13 cellular contexts compared by ENCODE assay signal in genomic region chr18:45566025-45566740, GRCh38. TPM values are rescaled to one million over a fixed set of nuclear protein-coding genes. Genes with fewer than 3 reads are reported as not detected.
A peak's percentile ranks its signal among the peaks of the same experiment; 100 is the strongest.
DNase-seq lines count a peak whose midpoint lies in the region; TF ChIP-seq lines count a peak whose summit lies in the region.
"Had no signal": no experiment of that assay in that cellular context is flagged by ENCODE, and none has a peak within 500 bp of the region (broad histone marks: within the 10 kb centered on the region; RNA-seq: fewer than 3 reads in every experiment).

No MANE protein-coding gene starts in this region.

- POLR2A ChIA-PET in HEK293 (lab: Yijun Ruan, JAX) = interaction anchor here (0.7 to 4.6 kb wide), 3 partner anchors 23 to 962 kb away, joined by 3 to 17 read pairs (median 4); no protein-coding TSS in a partner anchor
- POLR2A ChIA-PET in PC-9 (lab: Charles Lee; ENCODE audit: unreplicated experiment) = no interaction called here

- H3K4me1 ChIP-seq in HEK293 (ENCODE audit: control insufficient read depth, insufficient read depth, low read length) = peaks cover 37% of the 10 kb centered on the region
- peaks cover 36% of the 10 kb centered on the region for H3K4me1 ChIP-seq in hepatocyte (ENCODE audit: insufficient read depth)
- H3K4me1 ChIP-seq in PC-9 (replicated peaks; ENCODE audit: insufficient read depth) = no peaks in the 10 kb centered on the region
- H3K4me1 ChIP-seq: HAP-1, SJCRH30 had no signal

- H3K4me3 ChIP-seq in HEK293 (ENCODE audit: low read depth, low read length) (no peak overlapping the region), cardiac fibroblast (replicated peaks in 1 of 2; ENCODE audit: low read depth in 2 of 2, low read length in 2 of 2) (no peak overlapping the region), hepatocyte (no peak overlapping the region), PC-9 (no peak overlapping the region)
- H3K4me3 ChIP-seq: HAP-1, SJCRH30 had no signal

- H3K9me2 ChIP-seq in hepatocyte (replicated peaks; ENCODE audit: insufficient read depth) = no peaks in the 10 kb centered on the region
- H3K9me2 ChIP-seq in PC-9 (ENCODE audit: insufficient read depth) = no peaks in the 10 kb centered on the region

- intact Hi-C loops in PC-9 (cut with micrococcal nuclease; ENCODE audit: unreplicated experiment) = loop anchor here (10.0 kb wide), 1 partner anchor 1511 kb away; no protein-coding TSS in a partner anchor

- H2AFZ ChIP-seq in hepatocyte = peak overlapping the region; percentile 13
- no peak overlapping the region for H2AFZ ChIP-seq in PC-9

- H3K79me2 ChIP-seq in hepatocyte = no peaks in the 10 kb centered on the region
- H3K79me2 ChIP-seq in PC-9 (ENCODE audit: low read depth) = no peaks in the 10 kb centered on the region

- H3K27ac ChIP-seq in HEK293 (ENCODE audit: extremely low read depth, low read depth, low read length) (peak overlapping the region; percentile 17; the same call in 1 of the 2 replicates), hepatocyte (peak overlapping the region; percentile 83), PC-9 (no peak overlapping the region)
- H3K27ac ChIP-seq: SJCRH30 had no signal

- DNase-seq in cardiac fibroblast (ENCODE audit: low read depth in 2 of 2) = peak; percentile 45 to 92
- DNase-seq in hepatocyte (ENCODE audit: low spot score) = peak; percentile 48
- DNase-seq in stromal cell of bone marrow (ENCODE audit: low read depth) = peak; percentile 81
- no peak for DNase-seq in cerebellum (ENCODE audit: low spot score)
- DNase-seq in amygdala (lab: John Stamatoyannopoulos, UW) = no peak
- DNase-seq in activated naive CD4-positive, alpha-beta T cell treated with Interleukin-2 at 50 U/mL for 16 hours = no peak
- DNase-seq in PC-9 = no peak
- DNase-seq: activated CD4-positive, alpha-beta T cell treated with anti-CD3 and anti-CD28 coated beads for 36 hours; DMS 273 treated with DMSO at 0.1 percent for 48 hours; SJCRH30; stimulated activated CD4-positive, alpha-beta T cell treated with anti-CD3 and anti-CD28 coated beads, Interleukin-4, amount 100 ng/mL, for 4 hours had no signal

- 71% methylated on average over 7 of the region's 7 CpGs for WGBS in hepatocyte (ENCODE audit: low lambda C conversion rate, missing lambda C conversion rate)

- H4K20me1 ChIP-seq in hepatocyte (ENCODE audit: insufficient read depth, poor library complexity, severe bottlenecking) (no peaks in the 10 kb centered on the region), PC-9 (ENCODE audit: insufficient read depth) (no peaks in the 10 kb centered on the region)

- peak overlapping the region; percentile 31 for H3K4me2 ChIP-seq in hepatocyte
- no peak overlapping the region for H3K4me2 ChIP-seq in PC-9

- no peaks in the 10 kb centered on the region for H3F3A ChIP-seq in PC-9 (ENCODE audit: insufficient read depth, low read depth)

- H3K9me3 ChIP-seq in HEK293 (ENCODE audit: control insufficient read depth, insufficient read depth, low read depth, low read length) = no peaks in the 10 kb centered on the region
- no peaks in the 10 kb centered on the region for H3K9me3 ChIP-seq in hepatocyte (ENCODE audit: low read depth)
- no peaks in the 10 kb centered on the region for H3K9me3 ChIP-seq in PC-9 (ENCODE audit: insufficient read depth, low read depth)
- H3K9me3 ChIP-seq: HAP-1, SJCRH30 had no signal

- H3K27me3 ChIP-seq in hepatocyte (no peaks in the 10 kb centered on the region), PC-9 (ENCODE audit: insufficient read depth, low read depth) (no peaks in the 10 kb centered on the region)
- H3K27me3 ChIP-seq: SJCRH30 had no signal

- TF ChIP-seq CTCF in HEK293 (tag by site-specific recombination; IDR thresholded peaks at IDR 0.05) (no peak), cardiac fibroblast (IDR thresholded peaks at IDR 0.05; ENCODE audit: low read depth, low read length) (no peak), hepatocyte (IDR thresholded peaks at IDR 0.05; ENCODE audit: poor library complexity) (no peak), PC-9 (conservative IDR thresholded peaks at IDR 0.05) (no peak)

- no TSS peak for BruUV-seq in PC-9 (replicated peaks; lab: Mats Ljungman, UMichigan)

- CTCF ChIA-PET in HEK293 (lab: Yijun Ruan, JAX) (interaction anchor here (0.5 to 1.7 kb wide), 6 partner anchors 24 to 219 kb away, joined by 3 to 6 read pairs (median 3); no protein-coding TSS in a partner anchor), PC-9 (lab: Charles Lee) (no interaction called here)

- H3K36me3 ChIP-seq in HEK293 (ENCODE audit: control insufficient read depth in 2 of 2, insufficient read depth in 1 of 2, low read length in 2 of 2) (no peaks in the 10 kb centered on the region), hepatocyte (replicated peaks; ENCODE audit: insufficient read depth, low read depth) (no peaks in the 10 kb centered on the region), PC-9 (ENCODE audit: low read depth) (no peaks in the 10 kb centered on the region)
- H3K36me3 ChIP-seq: HAP-1, SJCRH30 had no signal

TF ChIP-seq in HEK293, 187 proteins besides CTCF, POLR2A, EP300 and RAD21 (continues in another document):
- no peak for TF ChIP-seq ZNF112 (tag by site-specific recombination; IDR thresholded peaks at IDR 0.05)
- TF ChIP-seq ZNF670 (tag by site-specific recombination; IDR thresholded peaks at IDR 0.05; ENCODE audit: low read depth) = no peak
- no peak for TF ChIP-seq ZBTB20 (tag by site-specific recombination; IDR thresholded peaks at IDR 0.05)
- TF ChIP-seq ZFP69B (tag by site-specific recombination; IDR thresholded peaks at IDR 0.05) = no peak
- no peak for TF ChIP-seq KLF17 (tag by site-specific recombination; IDR thresholded peaks at IDR 0.05)
- TF ChIP-seq SCRT1 (tag by site-specific recombination; IDR thresholded peaks at IDR 0.05; ENCODE audit: borderline replicate concordance) = no peak
- TF ChIP-seq ZNF629 (tag by site-specific recombination; IDR thresholded peaks at IDR 0.05) = no peak
- no peak for TF ChIP-seq ZNF280C (tag by site-specific recombination; IDR thresholded peaks at IDR 0.05)
- TF ChIP-seq ZNF501 (tag by site-specific recombination; IDR thresholded peaks at IDR 0.05) = no peak
- no peak for TF ChIP-seq ZNF600 (tag by site-specific recombination; IDR thresholded peaks at IDR 0.05)
- TF ChIP-seq ZNF645 (tag by site-specific recombination; IDR thresholded peaks at IDR 0.05) = no peak
- TF ChIP-seq ZFP37 (tag by site-specific recombination; IDR thresholded peaks at IDR 0.05) = no peak
- no peak for TF ChIP-seq ZNF280D (tag by site-specific recombination; IDR thresholded peaks at IDR 0.05)

RNA-seq across cellular contexts. Expression of gene SLC14A2, which starts 49.1 kb away (rescaled TPM):
- total RNA-seq in hepatocyte = 2.5 and 4.0 TPM in 2 replicates
- 1.3 and 2.2 TPM in 2 replicates for polyA plus RNA-seq in hepatocyte
- not detected for total RNA-seq in cerebellum
- total RNA-seq in PC-9 (2021) = not detected in 2 replicates
- total RNA-seq: SJCRH30 had no signal

Comparison
In these comparisons a context has a peak if more than half of its experiments do, and no peak if none do; other contexts are left out.
1. DNase-seq: peak in cardiac fibroblast (2 of 2), hepatocyte (single experiment) and stromal cell of bone marrow (single experiment); none in cerebellum (single experiment), amygdala (0 of 56), activated naive CD4-positive, alpha-beta T cell treated with Interleukin-2 at 50 U/mL for 16 hours (single experiment) and PC-9 (0 of 2).